Comparison of ENCODE assay signal across 17 cellular contexts in the genomic region with DNA sequence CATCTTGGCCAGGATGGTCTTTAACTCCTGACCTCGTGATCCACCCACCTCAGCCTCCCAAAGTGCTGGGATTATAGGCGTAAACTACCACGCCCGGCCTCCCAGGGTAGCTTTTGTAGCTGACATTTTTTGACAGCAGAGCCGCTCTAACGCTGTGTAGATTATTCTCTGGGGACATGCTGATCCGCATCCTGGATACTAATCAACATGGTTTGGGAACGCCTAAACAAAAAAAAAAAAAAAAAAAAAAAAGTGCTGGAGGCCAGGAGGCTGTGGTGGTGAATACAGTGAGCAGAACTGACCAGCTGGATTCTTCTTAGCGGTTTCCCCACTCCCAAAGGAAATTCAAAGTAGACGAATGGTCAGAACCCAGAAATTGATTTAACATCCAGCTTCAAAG. TPM values are rescaled to one million over a fixed set of nuclear protein-coding genes. Genes with fewer than 3 reads are reported as not detected.
DNase-seq lines count a peak whose midpoint lies in the region; ATAC-seq and TF ChIP-seq lines count a peak whose summit lies in the region.
"Had no signal": no experiment of that assay in that cellular context is flagged by ENCODE, and none has a peak within 500 bp of the region (broad histone marks: within the 10 kb centered on the region; RNA-seq: fewer than 3 reads in every experiment).

No MANE protein-coding gene starts in this region.

- H3K9me3 Mint-ChIP-seq in glutamatergic neuron (ENCODE audit: unreplicated experiment) = peaks cover 11% of the 10 kb centered on the region

- no peak overlapping the region for H4K8ac ChIP-seq in neuronal stem cell (ENCODE audit: low read depth, low read length)

- H2BK120ac ChIP-seq in neuronal stem cell (ENCODE audit: low read depth, low read length) = no peak overlapping the region

- H4K91ac ChIP-seq in neuronal stem cell (ENCODE audit: low read depth, low read length, poor library complexity) = no peak overlapping the region

- peaks cover 6% of the 10 kb centered on the region for H3K27me3 Mint-ChIP-seq in glutamatergic neuron (ENCODE audit: unreplicated experiment)
- H3K27me3 Mint-ChIP-seq: CD4-positive, alpha-beta memory T cell had no signal

- H3K23ac ChIP-seq in neuronal stem cell (ENCODE audit: low read depth, low read length, poor library complexity) = no peak overlapping the region

- H3K79me1 ChIP-seq in neuronal stem cell (ENCODE audit: low read depth, low read length) = peaks cover 12% of the 10 kb centered on the region

- H3K14ac ChIP-seq in neuronal stem cell (ENCODE audit: low read length) = no peak overlapping the region

- no peak for ATAC-seq in left cardiac atrium

- H3K27ac ChIP-seq in left ventricle myocardium inferior (replicated peaks) (peak overlapping the region; percentile 54), HEK293 (ENCODE audit: extremely low read depth, low read depth, low read length) (no peak overlapping the region), neuronal stem cell (replicated peaks; ENCODE audit: low read length) (no peak overlapping the region)

- H3K4me1 Mint-ChIP-seq in glutamatergic neuron (ENCODE audit: low read depth, unreplicated experiment) = peaks cover 17% of the 10 kb centered on the region

- no peak overlapping the region for H3K18ac ChIP-seq in neuronal stem cell (ENCODE audit: low read length)

- no peak overlapping the region for H3K4me2 ChIP-seq in neuronal stem cell (ENCODE audit: insufficient read depth, low read length, poor library complexity, severe bottlenecking)

- no peak overlapping the region for H2AK5ac ChIP-seq in neuronal stem cell (ENCODE audit: low read depth, low read length)

- no CpG with 5 or more reads among the region's 10 CpGs for WGBS in neuronal stem cell (ENCODE audit: extremely low coverage in 2 of 2, insufficient read length in 2 of 2, insufficient replicate concordance in 1 of 2), 2 donors

- no peak overlapping the region for H3K4me3 ChIP-seq in left ventricle myocardium inferior
- H3K4me3 ChIP-seq in HEK293 (ENCODE audit: low read depth, low read length) = no peak overlapping the region
- H3K4me3 ChIP-seq in neuronal stem cell (ENCODE audit: low read length in 2 of 2) = no peak overlapping the region
- H3K4me3 ChIP-seq: HAP-1 had no signal

- H2BK12ac ChIP-seq in neuronal stem cell (ENCODE audit: low read length) = no peak overlapping the region

- H3K4ac ChIP-seq in neuronal stem cell (ENCODE audit: low read length) = no peak overlapping the region

- TF ChIP-seq CTCF in left ventricle myocardium inferior (IDR thresholded peaks at IDR 0.05; ENCODE audit: borderline replicate concordance) (no peak), HEK293 (tag by site-specific recombination; IDR thresholded peaks at IDR 0.05) (no peak), glutamatergic neuron (IDR thresholded peaks at IDR 0.05; ENCODE audit: partially characterized antibody, unreplicated experiment) (no peak)

- intact Hi-C loops in left ventricle myocardium inferior (cut with micrococcal nuclease) = no loop called here
- intact Hi-C loops in left cardiac atrium (cut with DNase I) = no loop called here

- CTCF ChIA-PET in HEK293 (lab: Yijun Ruan, JAX) = interaction anchor here (0.6 to 1.2 kb wide), 6 partner anchors 25 to 1363 kb away, joined by 3 to 5 read pairs (median 4); partner anchors contain the start of gene RPL36

- peaks cover 45% of the 10 kb centered on the region for H3K36me3 ChIP-seq in left ventricle myocardium inferior
- H3K36me3 ChIP-seq in HEK293 (ENCODE audit: control insufficient read depth in 2 of 2, insufficient read depth in 1 of 2, low read length in 2 of 2) = peaks cover 37 to 56% of the 10 kb centered on the region in 2 experiments; a peak in 2 of 3 replicates
- H3K36me3 ChIP-seq in neuronal stem cell (replicated peaks in 1 of 2; ENCODE audit: control insufficient read depth in 2 of 2, insufficient read depth in 2 of 2, low read length in 2 of 2) = peaks cover 38 to 69% of the 10 kb centered on the region in 2 donors

- H3K9ac ChIP-seq in neuronal stem cell (ENCODE audit: low read depth, low read length, poor library complexity) = no peak overlapping the region

- H3K4me1 ChIP-seq in left ventricle myocardium inferior (peaks cover 46% of the 10 kb centered on the region), HEK293 (ENCODE audit: control insufficient read depth, insufficient read depth, low read length) (peaks cover 12% of the 10 kb centered on the region; the same call in 1 of the 2 replicates), neuronal stem cell (ENCODE audit: control insufficient read depth in 2 of 2, insufficient read depth in 1 of 2, low read depth in 1 of 2, low read length in 2 of 2) (peaks cover 5 to 8% of the 10 kb centered on the region in 2 donors)

- POLR2A ChIA-PET in HEK293 (lab: Yijun Ruan, JAX) = interaction anchor here (1.2 kb wide), 1 partner anchor 25 kb away, joined by 3 read pairs; the partner anchor contains the start of gene RPL36

- no peak overlapping the region for H2BK15ac ChIP-seq in neuronal stem cell (ENCODE audit: low read length)

- peak overlapping the region; percentile 63 for H3K4me3 Mint-ChIP-seq in glutamatergic neuron (ENCODE audit: unreplicated experiment)
- H3K4me3 Mint-ChIP-seq: CD4-positive, alpha-beta memory T cell had no signal

- no peak for DNase-seq in left ventricle myocardium inferior
- no peak for DNase-seq in left cardiac atrium
- peak; percentile 71 for DNase-seq in D341Med (ENCODE audit: low spot score)
- DNase-seq in glutamatergic neuron = no peak
- DNase-seq in neuronal stem cell (ENCODE audit: low spot score) = no peak
- DNase-seq: C1 segment of cervical spinal cord; Calu3; CD4-positive, alpha-beta memory T cell; COR-L47; DMS153; DND-41; GOT3 had no signal

- H3K36me3 Mint-ChIP-seq in glutamatergic neuron (ENCODE audit: unreplicated experiment) = no peaks in the 10 kb centered on the region

- H3K9me3 ChIP-seq in left ventricle myocardium inferior (replicated peaks) = no peaks in the 10 kb centered on the region
- no peaks in the 10 kb centered on the region for H3K9me3 ChIP-seq in HEK293 (ENCODE audit: control insufficient read depth, insufficient read depth, low read depth, low read length)
- no peaks in the 10 kb centered on the region for H3K9me3 ChIP-seq in neuronal stem cell (replicated peaks in 1 of 2; ENCODE audit: control insufficient read depth in 2 of 2, insufficient read depth in 1 of 2, low read depth in 1 of 2, low read length in 2 of 2)
- H3K9me3 ChIP-seq: HAP-1 had no signal

- no peak overlapping the region for H2BK5ac ChIP-seq in neuronal stem cell (ENCODE audit: low read length)

- H3K27me3 ChIP-seq in left ventricle myocardium inferior (ENCODE audit: low read depth) (no peaks in the 10 kb centered on the region), neuronal stem cell (ENCODE audit: control insufficient read depth in 3 of 3, insufficient read depth in 3 of 3, low read depth in 1 of 3, low read length in 3 of 3) (no peaks in the 10 kb centered on the region)

- H3K27ac Mint-ChIP-seq in glutamatergic neuron (ENCODE audit: unreplicated experiment) = peak overlapping the region; percentile 89

- H2AFZ ChIP-seq in neuronal stem cell (ENCODE audit: low read length) = no peak overlapping the region

TF ChIP-seq in HEK293, 187 proteins besides CTCF, POLR2A, EP300 and RAD21:
- TF ChIP-seq ZNF624 (tag by site-specific recombination; IDR thresholded peaks at IDR 0.05) (no peak), ZNF19 (tag by site-specific recombination; IDR thresholded peaks at IDR 0.05; ENCODE audit: low read depth) (no peak), ZBTB26 (tag by site-specific recombination; optimal IDR thresholded peaks at IDR 0.05) (no peak), KLF1 (tag by site-specific recombination; IDR thresholded peaks at IDR 0.05) (peak; percentile 29; the same call in 1 of the 2 replicates)

RNA-seq across cellular contexts. Expression of gene LONP1, which starts 5.1 kb away (rescaled TPM):
- total RNA-seq in left ventricle myocardium inferior (104 TPM), left cardiac atrium (10 to 100 TPM; 51.4 to 57.1 TPM), glutamatergic neuron (ENCODE audit: unreplicated experiment) (98.5 TPM)
- polyA plus RNA-seq in neuronal stem cell (2013, experiment 1 of 2) = 27.6 TPM
- polyA plus RNA-seq in neuronal stem cell (2013, experiment 2 of 2) = 26.7 TPM

RNA-seq across cellular contexts. Expression of gene CATSPERD, which starts 5.6 kb away (rescaled TPM):
- total RNA-seq in left ventricle myocardium inferior (not detected), left cardiac atrium (not detected), glutamatergic neuron (ENCODE audit: unreplicated experiment) (not detected)
- polyA plus RNA-seq in neuronal stem cell (2013, experiment 1 of 2) = 0.03 TPM
- polyA plus RNA-seq in neuronal stem cell (2013, experiment 2 of 2) = not detected
- total RNA-seq: A172; A673; Calu3; CD4-positive, alpha-beta memory T cell had no signal
- polyA plus RNA-seq: BJ; CD4-positive, alpha-beta memory T cell had no signal

RNA-seq across cellular contexts. Expression of gene RPL36, which starts 24.7 kb away (rescaled TPM):
- total RNA-seq in left ventricle myocardium inferior (407 TPM), left cardiac atrium (100 to 1,000 TPM; 500 to 504 TPM), glutamatergic neuron (ENCODE audit: unreplicated experiment) (514 TPM)
- 2,051 TPM for polyA plus RNA-seq in neuronal stem cell (2013, experiment 1 of 2)
- polyA plus RNA-seq in neuronal stem cell (2013, experiment 2 of 2) = 2,023 TPM

RNA-seq across cellular contexts. Expression of gene HSD11B1L, which starts 34.0 kb away (rescaled TPM):
- total RNA-seq in left ventricle myocardium inferior (4.5 TPM), left cardiac atrium (1 to 10 TPM; 4.0 to 4.4 TPM), glutamatergic neuron (ENCODE audit: unreplicated experiment) (64.4 TPM)
- polyA plus RNA-seq in neuronal stem cell (2013, experiment 1 of 2) = 35.3 TPM
- polyA plus RNA-seq in neuronal stem cell (2013, experiment 2 of 2) = 35.0 TPM

RNA-seq across cellular contexts. Expression of gene MICOS13, which starts 34.5 kb away (rescaled TPM):
- total RNA-seq in left ventricle myocardium inferior (155 TPM), left cardiac atrium (100 to 1,000 TPM; 127 to 142 TPM), glutamatergic neuron (ENCODE audit: unreplicated experiment) (22.8 TPM)
- 15.2 TPM for polyA plus RNA-seq in neuronal stem cell (2013, experiment 1 of 2)
- 18.0 TPM for polyA plus RNA-seq in neuronal stem cell (2013, experiment 2 of 2)
